ENCODE assay signal across 8 cellular contexts in the genomic region with DNA sequence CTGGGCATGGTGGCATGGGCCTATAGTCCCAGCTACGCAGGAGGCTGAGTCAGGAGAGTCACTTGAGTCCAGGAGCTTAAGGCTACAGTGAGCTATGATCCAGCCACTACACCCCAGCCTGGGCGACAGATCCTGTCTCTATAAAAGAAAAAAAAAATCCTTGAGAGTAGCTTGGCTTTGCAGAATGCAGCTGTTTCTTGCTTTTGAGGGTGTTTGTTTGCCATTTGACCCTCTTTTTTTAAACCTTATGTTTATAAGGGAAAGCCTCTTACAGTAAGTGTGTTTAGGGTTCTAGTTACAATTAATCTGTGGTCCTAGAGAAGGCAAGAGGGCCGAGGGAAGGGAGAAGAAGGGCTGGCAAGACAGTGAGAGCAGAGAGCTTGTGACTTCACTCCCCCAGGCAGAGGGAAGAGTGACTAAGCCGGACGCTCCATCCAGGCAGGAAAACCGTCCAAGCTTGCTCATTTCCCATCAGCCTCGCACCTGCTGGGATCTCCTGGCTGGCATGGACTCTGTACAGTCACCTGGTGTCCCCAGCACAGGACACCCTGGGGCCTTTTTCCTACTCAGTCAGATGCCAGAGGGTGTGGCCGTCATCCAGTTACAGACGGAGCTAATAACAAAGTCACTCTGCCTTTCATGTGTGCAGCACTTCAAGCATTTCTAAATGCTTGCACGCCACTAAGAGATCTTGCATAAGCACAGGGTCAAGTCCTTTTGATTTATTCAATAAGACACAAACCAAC. TPM values are rescaled to one million over a fixed set of nuclear protein-coding genes. Genes with fewer than 3 reads are reported as not detected.
DNase-seq lines count a peak whose midpoint lies in the region; ATAC-seq and TF ChIP-seq lines count a peak whose summit lies in the region.

No MANE protein-coding gene starts in this region.

- H3K9me3 Mint-ChIP-seq in activated T-helper 17 cell treated with anti-CD3 and anti-CD28 coated beads, Interleukin-2, amount 50 U/mL, for 72 hours, result no peaks in the 10 kb centered on the region

- DNase-seq in ELR (ENCODE audit: low read depth) (peak; percentile 90), NCI-H524 (lab: John Stamatoyannopoulos, UW) (peak; percentile 86 to 93), dedifferentiated amniotic fluid mesenchymal stem cell (ENCODE audit: extremely low spot score) (peak; percentile 91), mucosa of gallbladder (ENCODE audit: low spot score) (peak; percentile 91), GM13976 (ENCODE audit: low spot score) (no peak)
- no peak for DNase-seq in activated naive CD4-positive, alpha-beta T cell treated with anti-CD3 and anti-CD28 coated beads, Interleukin-2, amount 50 U/mL, for 16 hours

- H3K4me3 Mint-ChIP-seq in activated T-helper 17 cell treated with anti-CD3 and anti-CD28 coated beads, Interleukin-2, amount 50 U/mL, for 72 hours, result no peak overlapping the region

- TF ChIP-seq CTCF in GM13976 (IDR thresholded peaks at IDR 0.05; ENCODE audit: borderline replicate concordance, control extremely low read depth, extremely low read depth, insufficient read depth, missing control alignments), result no peak

- in situ Hi-C loops in GM13976 (cut with MboI; ENCODE audit: low sequenced_read_pairs, unreplicated experiment), result no loop called here

- H3K36me3 Mint-ChIP-seq in activated T-helper 17 cell treated with anti-CD3 and anti-CD28 coated beads, Interleukin-2, amount 50 U/mL, for 72 hours (ENCODE audit: low read depth), result no peaks in the 10 kb centered on the region

- ATAC-seq in activated T-helper 17 cell treated with anti-CD3 and anti-CD28 coated beads, Interleukin-2, amount 50 U/mL, for 72 hours (replicated peaks), result no peak
- no peak for ATAC-seq in GM19023 (IDR thresholded peaks at IDR 0.05; ENCODE audit: unreplicated experiment)

- no peaks in the 10 kb centered on the region for H3K4me1 Mint-ChIP-seq in activated T-helper 17 cell treated with anti-CD3 and anti-CD28 coated beads, Interleukin-2, amount 50 U/mL, for 72 hours

- no peaks in the 10 kb centered on the region for H3K27me3 Mint-ChIP-seq in activated T-helper 17 cell treated with anti-CD3 and anti-CD28 coated beads, Interleukin-2, amount 50 U/mL, for 72 hours

- H3K27ac Mint-ChIP-seq in activated T-helper 17 cell treated with anti-CD3 and anti-CD28 coated beads, Interleukin-2, amount 50 U/mL, for 72 hours, result no peak overlapping the region

RNA-seq across cellular contexts. Expression of gene PSEN2, which starts 55.5 kb away (rescaled TPM):
- total RNA-seq in mucosa of gallbladder, result 35.2 TPM
- 10 to 100 TPM in 1 of 2 donors, 1 to 10 TPM in 1; 8.2 to 11.0 TPM for total RNA-seq in activated T-helper 17 cell treated with anti-CD3 and anti-CD28 coated beads, Interleukin-2, amount 50 U/mL, for 72 hours

Comparison
In these comparisons a context has a peak if more than half of its experiments do, and no peak if none do; other contexts are left out.
1. DNase-seq: peak in ELR (single experiment), NCI-H524 (2 of 2), dedifferentiated amniotic fluid mesenchymal stem cell (single experiment) and mucosa of gallbladder (single experiment); none in GM13976 (single experiment) and activated naive CD4-positive, alpha-beta T cell treated with anti-CD3 and anti-CD28 coated beads, Interleukin-2, amount 50 U/mL, for 16 hours (single experiment).